In genomic region chr18:80202264-80202998, GRCh38 we compare ENCODE assay signal across 1 cellular context.
TF ChIP-seq lines count a peak whose summit lies in the region.

No MANE protein-coding gene starts in this region.

TF ChIP-seq in GM12878, 131 proteins besides CTCF, POLR2A, EP300 and RAD21 (continued from another document):
- peak; percentile 57 to 63; a peak in 2 of 4 replicates for TF ChIP-seq BHLHE40 (IDR thresholded peaks at IDR 0.05; ENCODE audit: borderline replicate concordance in 1 of 2, low read depth in 2 of 2, low read length in 1 of 2)
- TF ChIP-seq CEBPB (IDR thresholded peaks at IDR 0.05; ENCODE audit: borderline replicate concordance in 1 of 2, low read depth in 2 of 2, low read length in 2 of 2) = peak in 1 of 2 experiments; percentile 85; a peak in 1 of 4 replicates
- peak; percentile 95 for TF ChIP-seq CREM (IDR thresholded peaks at IDR 0.05; ENCODE audit: low read depth)
- TF ChIP-seq HDGF (IDR thresholded peaks at IDR 0.05) = no peak
- 0 out of 2 replicates have a peak, but pooled peaks have one; percentile 70 for TF ChIP-seq NBN (IDR thresholded peaks at IDR 0.05)
- TF ChIP-seq TCF7 (IDR thresholded peaks at IDR 0.05; ENCODE audit: borderline replicate concordance) = peak; percentile 78
- TF ChIP-seq SMC3 (IDR thresholded peaks at IDR 0.05; ENCODE audit: borderline replicate concordance, low read length) = no peak
- TF ChIP-seq SMARCA5 (IDR thresholded peaks at IDR 0.05) = no peak
- no peak for TF ChIP-seq E4F1 (IDR thresholded peaks at IDR 0.05; ENCODE audit: borderline replicate concordance, partially characterized antibody)
- TF ChIP-seq RFX5 (IDR thresholded peaks at IDR 0.05; ENCODE audit: low read depth, low read length) = no peak
- no peak for TF ChIP-seq NRF1 (conservative IDR thresholded peaks at IDR 0.05; ENCODE audit: low read depth, low read length)
- TF ChIP-seq ZNF24 (IDR thresholded peaks at IDR 0.05) = peak; percentile 68; the same call in 1 of the 2 replicates
- 0 out of 2 replicates have a peak, but pooled peaks have one; percentile 49 for TF ChIP-seq MLLT1 (IDR thresholded peaks at IDR 0.05)
- TF ChIP-seq MTA3 (IDR thresholded peaks at IDR 0.05; ENCODE audit: borderline replicate concordance, low read length) = peak; percentile 98
- peak; percentile 87 for TF ChIP-seq TBL1XR1 (IDR thresholded peaks at IDR 0.05; ENCODE audit: low read depth, low read length)
- peak; percentile 97 for TF ChIP-seq NR2F1 (conservative IDR thresholded peaks at IDR 0.05)
- TF ChIP-seq RUNX3 (IDR thresholded peaks at IDR 0.05; ENCODE audit: low read length) = peak; percentile 97
- no peak for TF ChIP-seq RB1 (IDR thresholded peaks at IDR 0.05; ENCODE audit: borderline replicate concordance)
- TF ChIP-seq DPF2 (IDR thresholded peaks at IDR 0.05) = peak; percentile 100
- TF ChIP-seq ESRRA (IDR thresholded peaks at IDR 0.05; ENCODE audit: low read length) = no peak
- TF ChIP-seq SUZ12 (IDR thresholded peaks at IDR 0.05; ENCODE audit: unreplicated experiment) = no peak
- peak; percentile 35; the same call in 1 of the 2 replicates for TF ChIP-seq GATAD2B (conservative IDR thresholded peaks at IDR 0.05; ENCODE audit: low read depth)
- TF ChIP-seq ZNF622 (IDR thresholded peaks at IDR 0.05) = no peak
- TF ChIP-seq CHD2 (IDR thresholded peaks at IDR 0.05; ENCODE audit: borderline replicate concordance, low read depth, low read length) = 0 out of 2 replicates have a peak, but pooled peaks have one; percentile 52
- TF ChIP-seq IKZF2 (IDR thresholded peaks at IDR 0.05) = peak; percentile 87
- peak; percentile 95 for TF ChIP-seq ZBED1 (IDR thresholded peaks at IDR 0.05; ENCODE audit: borderline replicate concordance)
- peak; percentile 97 for TF ChIP-seq MTA2 (IDR thresholded peaks at IDR 0.05; ENCODE audit: low read depth)
- 0 out of 4 replicates have a peak, but pooled peaks of 1 of the 2 experiments have one; percentile 30 for TF ChIP-seq ETV6 (conservative IDR thresholded peaks at IDR 0.05 in 1 of 2, IDR thresholded peaks at IDR 0.05 in 1 of 2; ENCODE audit: borderline replicate concordance in 1 of 2, low read depth in 1 of 2)
- TF ChIP-seq PBX3 (IDR thresholded peaks at IDR 0.05; ENCODE audit: insufficient replicate concordance, low read depth, low read length) = peak; percentile 44
- TF ChIP-seq ELK1 (IDR thresholded peaks at IDR 0.05; ENCODE audit: low read depth, low read length) = no peak
- TF ChIP-seq CBX5 (IDR thresholded peaks at IDR 0.05; ENCODE audit: low read depth) = peak; percentile 61; the same call in 1 of the 2 replicates
- TF ChIP-seq RELA (IDR thresholded peaks at IDR 0.05; ENCODE audit: borderline replicate concordance, partially characterized antibody) = peak; percentile 51
- TF ChIP-seq CBFB (IDR thresholded peaks at IDR 0.05; ENCODE audit: low read depth) = peak; percentile 76
- peak; percentile 91 for TF ChIP-seq EED (IDR thresholded peaks at IDR 0.05; ENCODE audit: low read depth)
- no peak for TF ChIP-seq USF1 (IDR thresholded peaks at IDR 0.05; ENCODE audit: borderline replicate concordance, extremely low read length, insufficient read depth, low read depth, low read length)
- no peak for TF ChIP-seq BRCA1 (IDR thresholded peaks at IDR 0.05; ENCODE audit: low read depth, low read length)
